Comparison of ENCODE assay signal across 13 cellular contexts in genomic region chr19:35559281-35559659, GRCh38.
DNase-seq lines count a peak whose midpoint lies in the region; ATAC-seq and TF ChIP-seq lines count a peak whose summit lies in the region.
"Had no signal": no experiment of that assay in that cellular context is flagged by ENCODE, and none has a peak within 500 bp of the region (broad histone marks: within the 10 kb centered on the region; RNA-seq: fewer than 3 reads in every experiment).

No MANE protein-coding gene starts in this region.

- no peaks in the 10 kb centered on the region for H3K36me3 Mint-ChIP-seq in activated T-cell treated with anti-CD3 and anti-CD28 coated beads, Interleukin-2, amount 50 U/mL, for 24 hours (ENCODE audit: low read depth)
- H3K36me3 Mint-ChIP-seq in stimulated activated effector memory CD8-positive, alpha-beta T cell treated with anti-CD3 and anti-CD28 coated beads, Interleukin-12 subunit alpha, Interleukin-12 subunit beta, amount 100 ng/mL, for 72 hours: no peaks in the 10 kb centered on the region

- no peak overlapping the region for H3K4me3 Mint-ChIP-seq in activated T-cell treated with anti-CD3 and anti-CD28 coated beads, Interleukin-2, amount 50 U/mL, for 24 hours
- peak overlapping the region; percentile 67 for H3K4me3 Mint-ChIP-seq in stimulated activated effector memory CD8-positive, alpha-beta T cell treated with anti-CD3 and anti-CD28 coated beads, Interleukin-12 subunit alpha, Interleukin-12 subunit beta, amount 100 ng/mL, for 72 hours
- H3K4me3 Mint-ChIP-seq: activated naive CD8-positive, alpha-beta T cell treated with anti-CD3 and anti-CD28 coated beads for 36 hours; T-helper 1 cell treated with Interleukin-12 subunit alpha and Interleukin-12 subunit beta and Interleukin-4 antibody, amounts not matched to agents 30 μg/mL and 1 μg/mL, for 36 hours had no signal

- no peak overlapping the region for H3K27ac Mint-ChIP-seq in activated T-cell treated with anti-CD3 and anti-CD28 coated beads, Interleukin-2, amount 50 U/mL, for 24 hours
- H3K27ac Mint-ChIP-seq in stimulated activated effector memory CD8-positive, alpha-beta T cell treated with anti-CD3 and anti-CD28 coated beads, Interleukin-12 subunit alpha, Interleukin-12 subunit beta, amount 100 ng/mL, for 72 hours: no peak overlapping the region
- H3K27ac Mint-ChIP-seq: activated naive CD8-positive, alpha-beta T cell treated with anti-CD3 and anti-CD28 coated beads for 36 hours; T-helper 1 cell treated with Interleukin-12 subunit alpha and Interleukin-12 subunit beta and Interleukin-4 antibody, amounts not matched to agents 30 μg/mL and 1 μg/mL, for 36 hours had no signal

- ATAC-seq in GM21723 (IDR thresholded peaks at IDR 0.05; ENCODE audit: unreplicated experiment): peak; percentile 66
- ATAC-seq in stimulated activated effector memory CD8-positive, alpha-beta T cell treated with anti-CD3 and anti-CD28 coated beads, Interleukin-12 subunit alpha, Interleukin-12 subunit beta, amount 100 ng/mL, for 72 hours: no peak
- no peak for ATAC-seq in GM18519 (IDR thresholded peaks at IDR 0.05; ENCODE audit: low FRiP score, unreplicated experiment)
- ATAC-seq: mucosa of descending colon had no signal

- H3K4me1 Mint-ChIP-seq in activated T-cell treated with anti-CD3 and anti-CD28 coated beads, Interleukin-2, amount 50 U/mL, for 24 hours (ENCODE audit: low read depth): peaks cover 10% of the 10 kb centered on the region
- H3K4me1 Mint-ChIP-seq in stimulated activated effector memory CD8-positive, alpha-beta T cell treated with anti-CD3 and anti-CD28 coated beads, Interleukin-12 subunit alpha, Interleukin-12 subunit beta, amount 100 ng/mL, for 72 hours: peaks cover 12% of the 10 kb centered on the region

- peaks cover 60% of the 10 kb centered on the region for H3K27me3 Mint-ChIP-seq in activated T-cell treated with anti-CD3 and anti-CD28 coated beads, Interleukin-2, amount 50 U/mL, for 24 hours

- peak; percentile 28 for DNase-seq in activated T-cell treated with anti-CD3 and anti-CD28 coated beads, Interleukin-2, amount 50 U/mL, for 24 hours
- DNase-seq in activated T-cell treated with anti-CD3 and anti-CD28 coated beads for 4 hours: no peak
- peak; percentile 77 for DNase-seq in NB4 (ENCODE audit: low read depth)
- no peak for DNase-seq in stimulated activated effector memory CD8-positive, alpha-beta T cell treated with anti-CD3 and anti-CD28 coated beads, Interleukin-12 subunit alpha, Interleukin-12 subunit beta, amount 100 ng/mL, for 72 hours (ENCODE audit: low spot score in 2 of 2)
- DNase-seq in AG20443 (ENCODE audit: low spot score): no peak
- DNase-seq in NCI-H524 treated with DMSO at 0.1 percent for 48 hours (lab: John Stamatoyannopoulos, UW): no peak
- DNase-seq: activated naive CD8-positive, alpha-beta T cell treated with anti-CD3 and anti-CD28 coated beads for 36 hours; mucosa of descending colon; NCI-H1694 treated with DMSO at 0.1 percent for 48 hours; thyroid gland had no signal

- no peak overlapping the region for H3K4me3 ChIP-seq in NB4 (ENCODE audit: low read depth, low read length)
- H3K4me3 ChIP-seq: mucosa of descending colon, thyroid gland had no signal

- TF ChIP-seq POLR2A in NB4 (IDR thresholded peaks at IDR 0.05; ENCODE audit: extremely low read depth, insufficient read length): no peak

- no peaks in the 10 kb centered on the region for H3K9me3 Mint-ChIP-seq in activated T-cell treated with anti-CD3 and anti-CD28 coated beads, Interleukin-2, amount 50 U/mL, for 24 hours
- no peaks in the 10 kb centered on the region for H3K9me3 Mint-ChIP-seq in stimulated activated effector memory CD8-positive, alpha-beta T cell treated with anti-CD3 and anti-CD28 coated beads, Interleukin-12 subunit alpha, Interleukin-12 subunit beta, amount 100 ng/mL, for 72 hours
- H3K9me3 Mint-ChIP-seq: activated naive CD8-positive, alpha-beta T cell treated with anti-CD3 and anti-CD28 coated beads for 36 hours; T-helper 1 cell treated with Interleukin-12 subunit alpha and Interleukin-12 subunit beta and Interleukin-4 antibody, amounts not matched to agents 30 μg/mL and 1 μg/mL, for 36 hours had no signal

- no peak for TF ChIP-seq CTCF in NB4 (IDR thresholded peaks at IDR 0.05; ENCODE audit: low read depth, low read length)

Comparison
In these comparisons a context has a peak if more than half of its experiments do, and no peak if none do; other contexts are left out.
1. DNase-seq: peak in activated T-cell treated with anti-CD3 and anti-CD28 coated beads, Interleukin-2, amount 50 U/mL, for 24 hours (single experiment) and NB4 (single experiment); none in activated T-cell treated with anti-CD3 and anti-CD28 coated beads for 4 hours (single experiment), stimulated activated effector memory CD8-positive, alpha-beta T cell treated with anti-CD3 and anti-CD28 coated beads, Interleukin-12 subunit alpha, Interleukin-12 subunit beta, amount 100 ng/mL, for 72 hours (0 of 2), AG20443 (single experiment) and NCI-H524 treated with DMSO at 0.1 percent for 48 hours (single experiment).